ENCODE assay signal across 17 cellular contexts in genomic region chr12:94258593-94258992, GRCh38.
A peak's percentile ranks its signal among the peaks of the same experiment; 100 is the strongest.
DNase-seq lines count a peak whose midpoint lies in the region; ATAC-seq and TF ChIP-seq lines count a peak whose summit lies in the region.
"Had no signal": no experiment of that assay in that cellular context is flagged by ENCODE, and none has a peak within 500 bp of the region (broad histone marks: within the 10 kb centered on the region; RNA-seq: fewer than 3 reads in every experiment).

No MANE protein-coding gene starts in this region.

- H4K20me1 ChIP-seq in MM.1S (ENCODE audit: insufficient read depth, low read length) = no peaks in the 10 kb centered on the region

- peaks cover 15% of the 10 kb centered on the region for H3F3A ChIP-seq in MM.1S (ENCODE audit: insufficient read depth, low read length)

- POLR2A ChIA-PET in activated CD8-positive, alpha-beta T cell treated with anti-CD3 and anti-CD28 coated beads, Interleukin-2, amount 10 ng/mL, durations not matched to agents 7 days and 5 days (lab: Charles Lee) = no interaction called here

- H3K9ac ChIP-seq in MM.1S (ENCODE audit: low read length) = no peak overlapping the region

- H3K4me2 ChIP-seq in MM.1S (ENCODE audit: low read depth, low read length) = peak overlapping the region; percentile 31; the same call in 1 of the 2 replicates

- CTCF ChIA-PET in activated CD8-positive, alpha-beta T cell treated with anti-CD3 and anti-CD28 coated beads, Interleukin-2, amount 10 ng/mL, durations not matched to agents 7 days and 5 days (lab: Charles Lee) = no interaction called here

- peak; percentile 37 for ATAC-seq in GM19372 (IDR thresholded peaks at IDR 0.05; ENCODE audit: low read depth, unreplicated experiment)
- peak; percentile 79 for ATAC-seq in HG02885 (IDR thresholded peaks at IDR 0.05; ENCODE audit: poor library complexity, unreplicated experiment)
- ATAC-seq in activated CD8-positive, alpha-beta T cell treated with anti-CD3 and anti-CD28 coated beads, Interleukin-2, amount 10 ng/mL, durations not matched to agents 7 days and 5 days = no peak
- ATAC-seq in HG03097 (IDR thresholded peaks at IDR 0.05; ENCODE audit: low FRiP score, unreplicated experiment) = no peak
- ATAC-seq: left lobe of liver, Right ventricle myocardium inferior had no signal

- no peaks in the 10 kb centered on the region for H3K27me3 Mint-ChIP-seq in activated CD8-positive, alpha-beta T cell treated with anti-CD3 and anti-CD28 coated beads, Interleukin-2, amount 10 ng/mL, durations not matched to agents 7 days and 5 days (ENCODE audit: low read depth)

- peak overlapping the region; percentile 69; the same call in 1 of the 2 replicates for H3K27ac ChIP-seq in MM.1S (ENCODE audit: low read length)
- H3K27ac ChIP-seq: dorsolateral prefrontal cortex, tibial nerve had no signal

- H3K4me1 ChIP-seq in MM.1S (ENCODE audit: low read length) = peaks cover 4% of the 10 kb centered on the region; the same call in 1 of the 2 replicates

- no peaks in the 10 kb centered on the region for H3K9me3 ChIP-seq in MM.1S (replicated peaks; ENCODE audit: insufficient read depth, low read length)
- H3K9me3 ChIP-seq: MG63, tibial nerve had no signal

- no peak for TF ChIP-seq CTCF in GM12865 (IDR thresholded peaks at IDR 0.05; ENCODE audit: insufficient read depth, low read depth, low read length, missing control alignments)
- no peak for TF ChIP-seq CTCF in MM.1S (IDR thresholded peaks at IDR 0.05; ENCODE audit: low read length)

- H3K79me2 ChIP-seq in MM.1S (ENCODE audit: low read length) = peaks cover 19% of the 10 kb centered on the region

- peaks cover 52% of the 10 kb centered on the region for H3K36me3 ChIP-seq in MM.1S (replicated peaks; ENCODE audit: insufficient read depth, low read length)
- H3K36me3 ChIP-seq: MG63, tibial nerve had no signal

- no peak overlapping the region for H3K27ac Mint-ChIP-seq in activated CD8-positive, alpha-beta T cell treated with anti-CD3 and anti-CD28 coated beads, Interleukin-2, amount 10 ng/mL, durations not matched to agents 7 days and 5 days

- H3K36me3 Mint-ChIP-seq in activated CD8-positive, alpha-beta T cell treated with anti-CD3 and anti-CD28 coated beads, Interleukin-2, amount 10 ng/mL, durations not matched to agents 7 days and 5 days (ENCODE audit: low read depth) = peaks cover 59% of the 10 kb centered on the region

- H3K4me3 ChIP-seq in GM12865 (ENCODE audit: low read depth, low read length) = peak overlapping the region; percentile 40; the same call in 1 of the 2 replicates
- no peak overlapping the region for H3K4me3 ChIP-seq in MM.1S (ENCODE audit: low read length)
- H3K4me3 ChIP-seq: dorsolateral prefrontal cortex, MG63, tibial nerve had no signal

- H2AFZ ChIP-seq in MM.1S (ENCODE audit: low read length) = no peak overlapping the region

- peak; percentile 86 for DNase-seq in GM12865 (ENCODE audit: low read depth)
- peak; percentile 24 for DNase-seq in MM.1S
- DNase-seq in activated CD8-positive, alpha-beta memory T cell treated with anti-CD3 and anti-CD28 coated beads for 24 hours = no peak
- DNase-seq in SKM-1 (lab: John Stamatoyannopoulos, UW; ENCODE audit: unreplicated experiment) = no peak
- DNase-seq in activated CD8-positive, alpha-beta T cell treated with anti-CD3 and anti-CD28 coated beads, Interleukin-2, amount 10 ng/mL, durations not matched to agents 7 days and 5 days = no peak
- DNase-seq: activated CD4-positive, alpha-beta T cell treated with anti-CD3 and anti-CD28 coated beads, Interleukin-2, amount 50 U/mL, for 1 hour; activated gamma-delta T cell; DMS 273 treated with DMSO at 0.1 percent for 48 hours; dorsolateral prefrontal cortex; MG63; stimulated activated CD4-positive, alpha-beta T cell treated with anti-CD3 and anti-CD28 coated beads, Interleukin-2, amount 100 ng/mL, for 24 hours had no signal

- H3K9me3 Mint-ChIP-seq in activated CD8-positive, alpha-beta T cell treated with anti-CD3 and anti-CD28 coated beads, Interleukin-2, amount 10 ng/mL, durations not matched to agents 7 days and 5 days (ENCODE audit: insufficient read depth) = no peaks in the 10 kb centered on the region

- H3K27me3 ChIP-seq in MM.1S (replicated peaks; ENCODE audit: insufficient read depth, low read length) = no peaks in the 10 kb centered on the region
- H3K27me3 ChIP-seq: dorsolateral prefrontal cortex, MG63, tibial nerve had no signal

- no peaks in the 10 kb centered on the region for H3K9me2 ChIP-seq in MM.1S (replicated peaks; ENCODE audit: insufficient read depth, low read length)

- no peak overlapping the region for H3K4me3 Mint-ChIP-seq in activated CD8-positive, alpha-beta T cell treated with anti-CD3 and anti-CD28 coated beads, Interleukin-2, amount 10 ng/mL, durations not matched to agents 7 days and 5 days

- peaks cover 29% of the 10 kb centered on the region for H3K4me1 Mint-ChIP-seq in activated CD8-positive, alpha-beta T cell treated with anti-CD3 and anti-CD28 coated beads, Interleukin-2, amount 10 ng/mL, durations not matched to agents 7 days and 5 days (ENCODE audit: low read depth)

Comparison
In these comparisons a context has a peak if more than half of its experiments do, and no peak if none do; other contexts are left out.
1. DNase-seq: peak in GM12865 (single experiment) and MM.1S (single experiment); none in activated CD8-positive, alpha-beta memory T cell treated with anti-CD3 and anti-CD28 coated beads for 24 hours (single experiment), SKM-1 (single experiment) and activated CD8-positive, alpha-beta T cell treated with anti-CD3 and anti-CD28 coated beads, Interleukin-2, amount 10 ng/mL, durations not matched to agents 7 days and 5 days (single experiment).
2. ATAC-seq: peak in GM19372 (single experiment) and HG02885 (single experiment); none in activated CD8-positive, alpha-beta T cell treated with anti-CD3 and anti-CD28 coated beads, Interleukin-2, amount 10 ng/mL, durations not matched to agents 7 days and 5 days (single experiment) and HG03097 (single experiment).